2 cellular contexts compared by ENCODE assay signal in the genomic region with DNA sequence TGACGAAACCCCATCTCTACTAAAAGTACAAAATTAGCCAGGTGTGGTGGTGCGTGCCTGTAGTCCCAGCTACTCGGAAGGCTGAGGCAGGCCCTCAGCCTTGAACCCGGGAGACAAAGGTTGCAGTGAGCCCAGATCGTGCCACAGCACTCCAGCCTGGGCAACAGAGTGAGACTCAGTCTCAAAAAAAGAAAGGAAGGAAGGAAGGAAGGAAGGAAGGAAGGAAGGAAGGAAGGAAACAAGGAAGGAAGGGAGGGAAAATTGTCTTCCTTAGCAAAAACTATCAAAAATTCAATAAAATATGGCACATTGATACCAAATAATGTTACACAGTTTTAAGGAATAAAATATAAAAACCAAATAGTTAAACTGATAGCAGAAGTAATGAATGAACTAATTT. TPM values are rescaled to one million over a fixed set of nuclear protein-coding genes. Genes with fewer than 3 reads are reported as not detected.
"Had no signal": no experiment of that assay in that cellular context is flagged by ENCODE, and none has a peak within 500 bp of the region (broad histone marks: within the 10 kb centered on the region; RNA-seq: fewer than 3 reads in every experiment).

No MANE protein-coding gene starts in this region.

RNA-seq across cellular contexts. Expression of a gene that starts 54.5 kb away (rescaled TPM):
- total RNA-seq: HepG2, IMR-90 had no signal
- polyA plus RNA-seq: HepG2, IMR-90 had no signal
